Comparison of ENCODE assay signal across 1 cellular context in the genomic region with DNA sequence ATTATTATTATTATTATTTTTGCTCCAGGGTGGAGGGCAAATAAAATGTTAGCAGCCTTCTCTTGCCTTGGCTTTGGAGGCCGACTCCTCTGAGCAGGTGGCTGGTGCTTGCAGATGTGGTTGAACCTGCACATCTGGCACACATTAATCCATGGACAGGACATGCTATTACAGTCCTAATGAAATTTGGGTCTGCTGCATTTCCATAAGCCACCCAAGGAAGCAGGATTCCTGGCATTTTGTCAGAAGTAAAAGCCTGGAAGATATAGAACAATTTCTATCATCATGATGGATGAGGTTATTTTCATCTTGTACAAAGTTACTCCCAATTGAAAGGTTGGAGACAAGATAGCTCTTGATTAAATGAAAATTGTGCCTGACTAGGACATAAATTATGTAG.
TF ChIP-seq lines count a peak whose summit lies in the region.

No MANE protein-coding gene starts in this region.

TF ChIP-seq in SK-N-SH, 30 proteins besides CTCF, POLR2A, EP300 and RAD21 (continued from another document):
- TF ChIP-seq USF2 (IDR thresholded peaks at IDR 0.05; ENCODE audit: borderline replicate concordance, low read depth, low read length): no peak
- TF ChIP-seq YY1 (IDR thresholded peaks at IDR 0.05; ENCODE audit: low read depth): no peak
- peak; percentile 10 for TF ChIP-seq CHD2 (IDR thresholded peaks at IDR 0.05; ENCODE audit: low read length, partially characterized antibody)
- TF ChIP-seq MEF2A (IDR thresholded peaks at IDR 0.05; ENCODE audit: borderline replicate concordance, low read depth): no peak
- TF ChIP-seq, protein P1, sequence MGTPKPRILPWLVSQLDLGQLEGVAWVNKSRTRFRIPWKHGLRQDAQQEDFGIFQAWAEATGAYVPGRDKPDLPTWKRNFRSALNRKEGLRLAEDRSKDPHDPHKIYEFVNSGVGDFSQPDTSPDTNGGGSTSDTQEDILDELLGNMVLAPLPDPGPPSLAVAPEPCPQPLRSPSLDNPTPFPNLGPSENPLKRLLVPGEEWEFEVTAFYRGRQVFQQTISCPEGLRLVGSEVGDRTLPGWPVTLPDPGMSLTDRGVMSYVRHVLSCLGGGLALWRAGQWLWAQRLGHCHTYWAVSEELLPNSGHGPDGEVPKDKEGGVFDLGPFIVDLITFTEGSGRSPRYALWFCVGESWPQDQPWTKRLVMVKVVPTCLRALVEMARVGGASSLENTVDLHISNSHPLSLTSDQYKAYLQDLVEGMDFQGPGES (IDR thresholded peaks at IDR 0.05; ENCODE audit: low read depth, low read length): no peak
- no peak for TF ChIP-seq RXRA (IDR thresholded peaks at IDR 0.05; ENCODE audit: borderline replicate concordance, low read depth)
- TF ChIP-seq EZH2phosphoT487 (IDR thresholded peaks at IDR 0.05; ENCODE audit: borderline replicate concordance, low read depth): no peak
- no peak for TF ChIP-seq GABPA (IDR thresholded peaks at IDR 0.05; ENCODE audit: low read depth)
- peak; percentile 90 for TF ChIP-seq RCOR1 (IDR thresholded peaks at IDR 0.05; ENCODE audit: low read length)
- TF ChIP-seq GATA2 (CRISPR knock-in tag; IDR thresholded peaks at IDR 0.05): no peak
TF ChIP-seq in SK-N-SH: peak in this region for 3.
